ENCODE assay signal across 7 cellular contexts in the genomic region with DNA sequence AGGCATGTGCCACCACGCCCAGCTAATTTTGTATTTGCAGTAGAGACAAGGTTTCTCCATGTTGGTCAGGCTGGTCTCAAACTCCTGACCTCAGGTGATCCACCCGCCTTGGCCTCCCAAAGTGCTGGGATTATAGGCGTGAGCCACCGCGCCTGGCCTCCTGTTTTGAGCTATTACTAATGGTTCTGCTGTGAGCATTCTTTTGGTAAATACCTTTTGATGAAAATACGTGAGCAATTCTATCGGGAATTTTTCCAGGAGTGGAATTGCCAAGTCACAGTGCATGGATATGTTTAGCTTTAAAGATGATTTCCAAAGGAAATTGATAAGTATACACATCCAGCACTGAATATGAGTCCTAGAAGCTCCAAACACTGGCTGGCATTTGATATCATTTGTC.
A peak's percentile ranks its signal among the peaks of the same experiment; 100 is the strongest.
DNase-seq lines count a peak whose midpoint lies in the region; ATAC-seq, FAIRE-seq and TF ChIP-seq lines count a peak whose summit lies in the region.
"Not testable (repeated sequence)": the region's sequence is repeated elsewhere in the genome, so short reads cannot be mapped to it uniquely, and the experiment has no call there.

No MANE protein-coding gene starts in this region.

- not testable (repeated sequence) for H3K9me1 ChIP-seq in IMR-90 (ENCODE audit: insufficient read depth, low read length)

- H3K27me3 Mint-ChIP-seq in astrocyte (ENCODE audit: low read depth, unreplicated experiment) = not testable (repeated sequence)

- TF ChIP-seq POLR2A in IMR-90 (IDR thresholded peaks at IDR 0.05; ENCODE audit: low read depth, low read length) = not testable (repeated sequence)

- POLR2A ChIA-PET in IMR-90 (lab: Charles Lee; ENCODE audit: unreplicated experiment) = not testable (repeated sequence)

- H2AK5ac ChIP-seq in IMR-90 (ENCODE audit: low read depth, low read length); trophoblast cell (ENCODE audit: low read length): not testable (repeated sequence)
- peak overlapping the region; percentile 3 for H2AK5ac ChIP-seq in mesenchymal stem cell (ENCODE audit: low read length, severe bottlenecking)

- not testable (repeated sequence) for ATAC-seq in IMR-90 (ENCODE audit: low read depth)

- H3K79me1 ChIP-seq in IMR-90 (ENCODE audit: low read depth in 1 of 2, low read length in 2 of 2); mesenchymal stem cell (replicated peaks; ENCODE audit: low read length, poor library complexity, severe bottlenecking); trophoblast cell (ENCODE audit: low read length): not testable (repeated sequence)

- H2BK20ac ChIP-seq in IMR-90 (ENCODE audit: low read depth, low read length) = not testable (repeated sequence)

- not testable (repeated sequence) for H4K91ac ChIP-seq in IMR-90 (ENCODE audit: insufficient read depth, low read depth, low read length); mesenchymal stem cell (ENCODE audit: low read length); trophoblast cell (ENCODE audit: low read depth, low read length)

- not testable (repeated sequence) for H3K27ac ChIP-seq in IMR-90 (ENCODE audit: insufficient read depth, low read length); astrocyte (ENCODE audit: low read depth, low read length); mesenchymal stem cell (ENCODE audit: low read length, poor library complexity, severe bottlenecking); trophoblast cell (ENCODE audit: low read depth, low read length)

- H3K27ac Mint-ChIP-seq in astrocyte (ENCODE audit: unreplicated experiment) = not testable (repeated sequence)

- H4K5ac ChIP-seq in IMR-90 (ENCODE audit: low read depth, low read length) = not testable (repeated sequence)

- dilution Hi-C loops in IMR-90 (cut with HindIII; ENCODE audit: low sequenced_read_pairs, unreplicated experiment) = not testable (repeated sequence)

- H3K4me1 ChIP-seq in IMR-90 (ENCODE audit: control insufficient read depth, insufficient read depth, low read length); astrocyte (ENCODE audit: insufficient read depth, low read length); mesenchymal stem cell (ENCODE audit: control insufficient read depth, insufficient read depth, low read depth, low read length); trophoblast cell (ENCODE audit: control insufficient read depth in 1 of 2, insufficient read depth in 2 of 2, low read length in 2 of 2): not testable (repeated sequence)

- not testable (repeated sequence) for TF ChIP-seq RAD21 in IMR-90 (IDR thresholded peaks at IDR 0.05; ENCODE audit: low read length)

- H3K23ac ChIP-seq in IMR-90 (ENCODE audit: low read depth, low read length); mesenchymal stem cell (ENCODE audit: low read length in 2 of 2); trophoblast cell (ENCODE audit: low read length): not testable (repeated sequence)

- H3K4me3 ChIP-seq in IMR-90 (ENCODE audit: insufficient read depth, low read depth, low read length); MG63; astrocyte (ENCODE audit: insufficient read depth, low read depth, low read length); astrocyte of the cerebellum (ENCODE audit: low read depth, low read length); mesenchymal stem cell (ENCODE audit: insufficient read depth in 1 of 2, low read depth in 1 of 2, low read length in 2 of 2); trophoblast cell (ENCODE audit: low read depth, low read length): not testable (repeated sequence)

- H2BK15ac ChIP-seq in IMR-90 (ENCODE audit: low read depth, low read length); mesenchymal stem cell (ENCODE audit: low read depth, poor library complexity, severe bottlenecking): not testable (repeated sequence)

- H3K4me1 Mint-ChIP-seq in astrocyte (ENCODE audit: low read depth, unreplicated experiment) = peaks cover 12% of the 10 kb centered on the region

- not testable (repeated sequence) for H3K4me3 Mint-ChIP-seq in astrocyte (ENCODE audit: unreplicated experiment)

- H2BK12ac ChIP-seq in mesenchymal stem cell (ENCODE audit: low read length in 2 of 2); trophoblast cell (ENCODE audit: low read length): not testable (repeated sequence)

- in situ Hi-C loops in IMR-90 (cut with MboI; ENCODE audit: low sequenced_read_pairs); astrocyte of the cerebellum (cut with HindIII; ENCODE audit: low sequenced_read_pairs): not testable (repeated sequence)

- H4K20me1 ChIP-seq in IMR-90 (ENCODE audit: insufficient read depth, low read length); astrocyte (ENCODE audit: insufficient read depth, low read length): not testable (repeated sequence)

- not testable (repeated sequence) for H4K12ac ChIP-seq in trophoblast cell (ENCODE audit: low read depth, low read length)

- intact Hi-C loops in IMR-90 (cut with micrococcal nuclease) = not testable (repeated sequence)

- FAIRE-seq in astrocyte (lab: Jason Lieb, UNC) = not testable (repeated sequence)

- H3K36me3 ChIP-seq in IMR-90 (ENCODE audit: control insufficient read depth, insufficient read depth, low read length); MG63; astrocyte (ENCODE audit: insufficient read depth, low read length); mesenchymal stem cell (ENCODE audit: control insufficient read depth in 1 of 2, insufficient read depth in 2 of 2, low read depth in 1 of 2, low read length in 2 of 2); trophoblast cell (ENCODE audit: control insufficient read depth in 1 of 2, insufficient read depth in 2 of 2, low read length in 2 of 2): not testable (repeated sequence)

- peak; percentile 53 for DNase-seq in IMR-90
- DNase-seq in MG63 = peak; percentile 72
- DNase-seq in astrocyte (ENCODE audit: low read depth) = peak; percentile 82
- peak; percentile 79 for DNase-seq in astrocyte of the cerebellum (ENCODE audit: low read depth)
- peak; percentile 64 for DNase-seq in astrocyte of the hippocampus (ENCODE audit: low read depth, low spot score)
- not testable (repeated sequence) for DNase-seq in mesenchymal stem cell
- DNase-seq in trophoblast cell = peak; percentile 55 to 73

- not testable (repeated sequence) for H3K56ac ChIP-seq in IMR-90 (ENCODE audit: extremely low read depth, insufficient read depth, low read length)

- not testable (repeated sequence) for H2AK9ac ChIP-seq in IMR-90 (replicated peaks; ENCODE audit: low read depth, low read length, poor library complexity)

- not testable (repeated sequence) for H3K27me3 ChIP-seq in IMR-90 (ENCODE audit: control insufficient read depth, insufficient read depth, low read length); MG63; astrocyte (ENCODE audit: insufficient read depth, low read length); trophoblast cell (ENCODE audit: insufficient read depth, low read length)
- peaks cover 0 to 22% of the 10 kb centered on the region in 2 experiments for H3K27me3 ChIP-seq in mesenchymal stem cell (ENCODE audit: control insufficient read depth in 1 of 2, insufficient read depth in 1 of 2, low read length in 2 of 2)

- not testable (repeated sequence) for BruUV-seq in IMR-90 (replicated peaks; lab: Mats Ljungman, UMichigan)

- not testable (repeated sequence) for H3K79me2 ChIP-seq in astrocyte (ENCODE audit: insufficient read depth, low read length); trophoblast cell (ENCODE audit: control insufficient read depth, insufficient read depth, low read length, poor library complexity)

- not testable (repeated sequence) for TF ChIP-seq CTCF in IMR-90 (conservative IDR thresholded peaks at IDR 0.05; ENCODE audit: low read depth, low read length); astrocyte (IDR thresholded peaks at IDR 0.05; ENCODE audit: insufficient read depth, low read depth, low read length); astrocyte of the cerebellum (IDR thresholded peaks at IDR 0.05; ENCODE audit: low read depth, low read length, missing control alignments)

- WGBS in IMR-90 (ENCODE audit: extremely low coverage in 2 of 2, insufficient read length in 1 of 2), 2 experiments = 71% methylated on average over 2 of the region's 7 CpGs; no CpG with 5 or more reads in 1 of the 2 experiments
- 96% methylated on average over 7 of the region's 7 CpGs for WGBS in mesenchymal stem cell
- WGBS in trophoblast cell (ENCODE audit: extremely low coverage, insufficient coverage, insufficient read length) = no CpG with 5 or more reads among the region's 7 CpGs

- H3K9ac ChIP-seq in IMR-90 (ENCODE audit: low read depth, low read length); astrocyte (ENCODE audit: low read length); mesenchymal stem cell (ENCODE audit: low read length); trophoblast cell (ENCODE audit: low read length): not testable (repeated sequence)

- H3K36me3 Mint-ChIP-seq in astrocyte (ENCODE audit: low read depth, unreplicated experiment) = not testable (repeated sequence)

- CTCF ChIA-PET in IMR-90 (lab: Yijun Ruan, JAX) = interaction anchor here (1.4 kb wide), 1 partner anchor 14 kb away, joined by 3 read pairs; no protein-coding TSS in a partner anchor

- H2AFZ ChIP-seq in IMR-90 (replicated peaks; ENCODE audit: low read length, poor library complexity); astrocyte (ENCODE audit: low read depth, low read length); mesenchymal stem cell (ENCODE audit: low read depth, low read length); trophoblast cell (ENCODE audit: insufficient read depth, low read length, poor library complexity): not testable (repeated sequence)

- not testable (repeated sequence) for H3K4ac ChIP-seq in IMR-90 (ENCODE audit: low read depth, low read length); mesenchymal stem cell (ENCODE audit: low read depth in 1 of 2, low read length in 2 of 2); trophoblast cell (ENCODE audit: low read depth, low read length)

- not testable (repeated sequence) for H3K18ac ChIP-seq in IMR-90 (ENCODE audit: low read depth, low read length); mesenchymal stem cell (ENCODE audit: low read depth in 1 of 2, low read length in 2 of 2); trophoblast cell (ENCODE audit: low read length)

- H3K9me3 ChIP-seq in IMR-90 (ENCODE audit: control insufficient read depth, insufficient read depth, low read length); astrocyte (ENCODE audit: insufficient read depth, low read depth, low read length); trophoblast cell (ENCODE audit: insufficient read depth, low read depth, low read length): not testable (repeated sequence)
- H3K9me3 ChIP-seq in MG63 (peaks cover 28% of the 10 kb centered on the region), mesenchymal stem cell (ENCODE audit: control insufficient read depth, low read length) (peaks cover 13% of the 10 kb centered on the region)

- H2BK120ac ChIP-seq in IMR-90 (ENCODE audit: low read depth, low read length); mesenchymal stem cell (ENCODE audit: low read depth, low read length); trophoblast cell (ENCODE audit: insufficient read depth, low read length, poor library complexity): not testable (repeated sequence)

- not testable (repeated sequence) for H3K9me3 Mint-ChIP-seq in astrocyte (ENCODE audit: unreplicated experiment)

- H2BK5ac ChIP-seq in IMR-90 (ENCODE audit: low read depth, low read length, poor library complexity, severe bottlenecking); mesenchymal stem cell (ENCODE audit: low read depth, low read length, poor library complexity, severe bottlenecking); trophoblast cell (ENCODE audit: low read depth, low read length, poor library complexity): not testable (repeated sequence)

- H3K14ac ChIP-seq in IMR-90 (replicated peaks; ENCODE audit: low read depth, low read length); mesenchymal stem cell (ENCODE audit: low read length in 2 of 2); trophoblast cell (ENCODE audit: low read length): not testable (repeated sequence)

- H3K4me2 ChIP-seq in IMR-90 (ENCODE audit: low read depth, low read length); astrocyte (ENCODE audit: low read length); mesenchymal stem cell (ENCODE audit: low read length, poor library complexity, severe bottlenecking); trophoblast cell (ENCODE audit: low read length): not testable (repeated sequence)

- H4K8ac ChIP-seq in IMR-90 (ENCODE audit: low read depth in 2 of 2, low read length in 2 of 2); mesenchymal stem cell (ENCODE audit: low read length); trophoblast cell (ENCODE audit: low read depth, low read length): not testable (repeated sequence)
